ENCODE assay signal across 35 cellular contexts in genomic region chr20:31992086-31992485, GRCh38. TPM values are rescaled to one million over a fixed set of nuclear protein-coding genes. Genes with fewer than 3 reads are reported as not detected.
"Had no signal": no experiment of that assay in that cellular context is flagged by ENCODE, and none has a peak within 500 bp of the region (broad histone marks: within the 10 kb centered on the region; RNA-seq: fewer than 3 reads in every experiment).

No MANE protein-coding gene starts in this region.

- H3K9me3 ChIP-seq: SJCRH30 had no signal

- H3K9ac ChIP-seq: KMS-11 had no signal

- H3K4me3 ChIP-seq: SJCRH30, SK-N-MC had no signal

- H3K36me3 ChIP-seq: SJCRH30 had no signal

- H3K4me2 ChIP-seq: KMS-11 had no signal

- H3K27ac ChIP-seq: KMS-11, RWPE1, SJCRH30, SK-N-MC had no signal

- DNase-seq: Karpas-422; KBM-7; MM.1S; MV-4-11; NCI-H1092; NCI-H1105; NCI-H1417 treated with DMSO at 0.1 percent for 48 hours; NCI-H1436 treated with DMSO at 0.1 percent for 48 hours; NCI-H1694 treated with DMSO at 0.1 percent for 48 hours; NCI-H187 treated with DMSO at 0.1 percent for 48 hours; NCI-H2029; NCI-H2081; NCI-H2171 treated with DMSO at 0.1 percent for 48 hours; NCI-H345; NCI-H446; NCI-H510A treated with DMSO at 0.1 percent for 48 hours; NCI-H524 treated with DMSO at 0.1 percent for 48 hours; NCI-H526 treated with DMSO at 0.1 percent for 48 hours; NCI-H774; NK-92 treated with Interleukin-12 subunit alpha and Interleukin-12 subunit beta, amount 100 ng/mL, for 24 hours; OCI-M1; PC-3; SHP77; SIG-M5; SJCRH30 had no signal

- ATAC-seq: PC-3, Right ventricle myocardium inferior, SK-N-SH treated with all-trans-retinoic acid at 6 μM for 48 hours had no signal

RNA-seq across cellular contexts. Expression of gene CCM2L, which starts 18.2 kb away (rescaled TPM):
- total RNA-seq: LHCN-M2, MCF 10A, NCI-H460, PC-3, RPMI7951 had no signal

RNA-seq across cellular contexts. Expression of gene XKR7, which starts 24.1 kb away (rescaled TPM):
- total RNA-seq: LHCN-M2, MCF 10A, NCI-H460, PC-3, Right ventricle myocardium inferior, RPMI7951 had no signal

RNA-seq across cellular contexts. Expression of gene HCK, which starts 60.0 kb away (rescaled TPM):
- total RNA-seq: LHCN-M2, MCF 10A, NCI-H460, PC-3, RPMI7951, SJCRH30, SK-MEL-5 had no signal
